Comparison of ENCODE assay signal across 8 cellular contexts in genomic region chr21:25537174-25537573, GRCh38.
"Had no signal": no experiment of that assay in that cellular context is flagged by ENCODE, and none has a peak within 500 bp of the region (broad histone marks: within the 10 kb centered on the region; RNA-seq: fewer than 3 reads in every experiment).

No MANE protein-coding gene starts in this region.

- H3K4me2 ChIP-seq: KMS-11 had no signal

- H3K4me3 ChIP-seq: K562 had no signal

- H3K27me3 Mint-ChIP-seq: IgD-negative memory B cell had no signal

- FAIRE-seq: HTR-8/SVneo, K562 had no signal

- DNase-seq: IMR-90, Karpas-422, KG1 had no signal

- H3K9ac ChIP-seq: KMS-11 had no signal

- H3K27ac ChIP-seq: HL-60, KMS-11 had no signal

- H3K4me3 Mint-ChIP-seq: IgD-negative memory B cell had no signal

- ATAC-seq: K562 had no signal
